Comparison of ENCODE assay signal across 34 cellular contexts in genomic region chr3:53758846-53759245, GRCh38.
"Had no signal": no experiment of that assay in that cellular context is flagged by ENCODE, and none has a peak within 500 bp of the region (broad histone marks: within the 10 kb centered on the region; RNA-seq: fewer than 3 reads in every experiment).

No MANE protein-coding gene starts in this region.

- DNase-seq: activated B cell treated with CpG ODN at 0.5 μM for 24 hours; activated CD4-positive, alpha-beta memory T cell treated with anti-CD3 and anti-CD28 coated beads for 36 hours; activated CD4-positive, alpha-beta T cell treated with anti-CD3 and anti-CD28 coated beads for 4 hours; activated CD4-positive, alpha-beta T cell treated with anti-CD3 and anti-CD28 coated beads, Interleukin-2, amount 10 ng/mL, durations not matched to agents 24 days and 14 days; activated CD4-positive, alpha-beta T cell treated with anti-CD3 and anti-CD28 coated beads, Interleukin-2, amount 50 U/mL, for 1 hour; activated CD4-positive, alpha-beta T cell treated with anti-CD3 and anti-CD28 coated beads, Interleukin-2, amount 50 U/mL, for 4 hours; activated CD4-positive, CD25-positive, alpha-beta regulatory T cell treated with anti-CD3 and anti-CD28 coated beads, Interleukin-2, amount 50 U/mL, for 72 hours; activated CD8-positive, alpha-beta memory T cell treated with anti-CD3 and anti-CD28 coated beads, Interleukin-2, amount 50 U/mL, for 4 hours; activated CD8-positive, alpha-beta T cell treated with anti-CD3 and anti-CD28 coated beads for 36 hours; activated effector memory CD4-positive, alpha-beta T cell treated with anti-CD3 and anti-CD28 coated beads, Interleukin-2, amount 50 U/mL, for 16 hours; activated gamma-delta T cell treated with Interleukin-2 at 50 U/mL for 16 hours; activated naive CD4-positive, alpha-beta T cell; activated naive CD4-positive, alpha-beta T cell treated with anti-CD3 and anti-CD28 coated beads for 36 hours; activated naive CD4-positive, alpha-beta T cell treated with anti-CD3 and anti-CD28 coated beads, Interleukin-2, amount 50 U/mL, for 16 hours; activated naive CD8-positive, alpha-beta T cell treated with anti-CD3 and anti-CD28 coated beads for 36 hours; activated T-cell treated with anti-CD3 and anti-CD28 coated beads for 4 hours; activated T-cell treated with anti-CD3 and anti-CD28 coated beads, Interleukin-2, amount 50 U/mL, for 1 hour; activated T-cell treated with anti-CD3 and anti-CD28 coated beads, Interleukin-2, amount 50 U/mL, for 4 hours; activated T-cell treated with anti-CD3 and anti-CD28 coated beads, Interleukin-2, amount 50 U/mL, for 72 hours; adrenal gland; amniotic stem cell; aorta; brain microvascular endothelial cell; caudate nucleus; T-helper 1 cell; T-helper 2 cell; T-helper 9 cell had no signal

- H3K4me1 ChIP-seq: adrenal gland, breast epithelium had no signal

- H3K4me3 ChIP-seq: adrenal gland, body of pancreas, breast epithelium had no signal

- H3K27ac ChIP-seq: adrenal gland, body of pancreas, brain microvascular endothelial cell, breast epithelium, VCaP had no signal

- H3K27me3 ChIP-seq: adrenal gland, body of pancreas, brain microvascular endothelial cell, breast epithelium had no signal

- H3K9me3 ChIP-seq: adrenal gland, body of pancreas, breast epithelium had no signal

- H3K36me3 ChIP-seq: brain microvascular endothelial cell, breast epithelium had no signal

- FAIRE-seq: astrocyte, TTC549 had no signal

- ATAC-seq: activated CD8-positive, alpha-beta T cell treated with anti-CD3 and anti-CD28 coated beads for 36 hours; activated naive CD4-positive, alpha-beta T cell treated with anti-CD3 and anti-CD28 coated beads, Interleukin-2, amount 50 U/mL, for 72 hours; activated T-cell treated with anti-CD3 and anti-CD28 coated beads, Interleukin-2, amount 50 U/mL, for 4 hours; activated T-cell treated with anti-CD3 and anti-CD28 coated beads, Interleukin-2, amount 50 U/mL, for 72 hours; activated T-helper 17 cell treated with anti-CD3 and anti-CD28 coated beads, Interleukin-2, amount 50 U/mL, for 72 hours; body of pancreas had no signal
